8 cellular contexts compared by ENCODE assay signal in genomic region chr6:73653571-73654424, GRCh38. TPM values are rescaled to one million over a fixed set of nuclear protein-coding genes. Genes with fewer than 3 reads are reported as not detected.
DNase-seq lines count a peak whose midpoint lies in the region; ATAC-seq and TF ChIP-seq lines count a peak whose summit lies in the region.

TSS of gene SLC17A5 (minus strand) at chr6:73653992. CDS start at chr6:73653886, 106 bp downstream.

- no peaks in the 10 kb centered on the region for H3K9me3 Mint-ChIP-seq in activated T-helper 2 cell treated with anti-CD3 and anti-CD28 coated beads, Interferon-gamma antibody, Interleukin-2, Interleukin-4, amounts not matched to agents 10 μg/mL and 5 μg/mL and 100 μg/mL, durations not matched to agents 14 hours and 24 hours and 36 hours
- H3K9me3 Mint-ChIP-seq in naive thymus-derived CD8-positive, alpha-beta T cell, result no peaks in the 10 kb centered on the region
- H3K9me3 Mint-ChIP-seq in stimulated activated naive B cell treated with anti-CD40 and anti-IgM and Interleukin-4, amounts not matched to agents 10 μg/mL and 1 μg/mL and 100 μg/mL, for 72 hours, result no peaks in the 10 kb centered on the region

- no peaks in the 10 kb centered on the region for H3K27me3 Mint-ChIP-seq in activated T-helper 2 cell treated with anti-CD3 and anti-CD28 coated beads, Interferon-gamma antibody, Interleukin-2, Interleukin-4, amounts not matched to agents 10 μg/mL and 5 μg/mL and 100 μg/mL, durations not matched to agents 14 hours and 24 hours and 36 hours (ENCODE audit: low read depth)
- no peaks in the 10 kb centered on the region for H3K27me3 Mint-ChIP-seq in naive thymus-derived CD8-positive, alpha-beta T cell
- H3K27me3 Mint-ChIP-seq in stimulated activated naive B cell treated with anti-CD40 and anti-IgM and Interleukin-4, amounts not matched to agents 10 μg/mL and 1 μg/mL and 100 μg/mL, for 72 hours, result no peaks in the 10 kb centered on the region

- peak within 1 kb of the TSS; percentile 98 for H3K27ac Mint-ChIP-seq in activated T-helper 2 cell treated with anti-CD3 and anti-CD28 coated beads, Interferon-gamma antibody, Interleukin-2, Interleukin-4, amounts not matched to agents 10 μg/mL and 5 μg/mL and 100 μg/mL, durations not matched to agents 14 hours and 24 hours and 36 hours
- H3K27ac Mint-ChIP-seq in naive thymus-derived CD8-positive, alpha-beta T cell, result peak within 1 kb of the TSS; percentile 85 to 99 (median 98)
- H3K27ac Mint-ChIP-seq in stimulated activated naive B cell treated with anti-CD40 and anti-IgM and Interleukin-4, amounts not matched to agents 10 μg/mL and 1 μg/mL and 100 μg/mL, for 72 hours, result peak within 1 kb of the TSS; percentile 99

- peak; percentile 93 for DNase-seq in EH (ENCODE audit: low read depth)
- DNase-seq in GOT3 (lab: John Stamatoyannopoulos, UW), result peak; percentile 63
- DNase-seq in LHCN-M2 (ENCODE audit: low read depth), result peak; percentile 90
- peak; percentile 91 for DNase-seq in RPMI7951 (ENCODE audit: low read depth)
- DNase-seq in activated T-helper 2 cell treated with anti-CD3 and anti-CD28 coated beads, Interferon-gamma antibody, Interleukin-2, Interleukin-4, amounts not matched to agents 10 μg/mL and 5 μg/mL and 100 μg/mL, durations not matched to agents 14 hours and 24 hours and 36 hours (ENCODE audit: low spot score), result peak; percentile 82
- peak; percentile 90 for DNase-seq in fibroblast of mammary gland (ENCODE audit: low read depth)
- peak; percentile 78 to 93 (median 86) for DNase-seq in naive thymus-derived CD8-positive, alpha-beta T cell
- DNase-seq in stimulated activated naive B cell treated with anti-CD40 and anti-IgM and Interleukin-4, amounts not matched to agents 10 μg/mL and 1 μg/mL and 100 μg/mL, for 72 hours, result peak; percentile 82

- ATAC-seq in naive thymus-derived CD8-positive, alpha-beta T cell, result peak; percentile 86
- ATAC-seq in stimulated activated naive B cell treated with anti-CD40 and anti-IgM and Interleukin-4, amounts not matched to agents 10 μg/mL and 1 μg/mL and 100 μg/mL, for 72 hours (replicated peaks), result peak; percentile 90

- no peak for TF ChIP-seq CTCF in fibroblast of mammary gland (conservative IDR thresholded peaks at IDR 0.05; ENCODE audit: control insufficient read depth, insufficient read depth, low read depth, low read length)

- intact Hi-C loops in activated T-helper 2 cell treated with anti-CD3 and anti-CD28 coated beads, Interferon-gamma antibody, Interleukin-2, Interleukin-4, amounts not matched to agents 10 μg/mL and 5 μg/mL and 100 μg/mL, durations not matched to agents 14 hours and 24 hours and 36 hours (cut with micrococcal nuclease), result loop anchor here (1.0 to 2.0 kb wide), 5 partner anchors 42 to 191 kb away; partner anchors contain the start of gene EEF1A1

- peak within 1 kb of the TSS; percentile 94 for H3K4me3 ChIP-seq in fibroblast of mammary gland (ENCODE audit: control insufficient read depth, low read depth, low read length)

- peak within 1 kb of the TSS; percentile 96 for H3K4me3 Mint-ChIP-seq in activated T-helper 2 cell treated with anti-CD3 and anti-CD28 coated beads, Interferon-gamma antibody, Interleukin-2, Interleukin-4, amounts not matched to agents 10 μg/mL and 5 μg/mL and 100 μg/mL, durations not matched to agents 14 hours and 24 hours and 36 hours (ENCODE audit: low read depth)
- peak within 1 kb of the TSS; percentile 91 to 99 (median 99) for H3K4me3 Mint-ChIP-seq in naive thymus-derived CD8-positive, alpha-beta T cell
- H3K4me3 Mint-ChIP-seq in stimulated activated naive B cell treated with anti-CD40 and anti-IgM and Interleukin-4, amounts not matched to agents 10 μg/mL and 1 μg/mL and 100 μg/mL, for 72 hours, result peak within 1 kb of the TSS; percentile 99

- peaks cover 5% of the 10 kb centered on the region for H3K36me3 Mint-ChIP-seq in activated T-helper 2 cell treated with anti-CD3 and anti-CD28 coated beads, Interferon-gamma antibody, Interleukin-2, Interleukin-4, amounts not matched to agents 10 μg/mL and 5 μg/mL and 100 μg/mL, durations not matched to agents 14 hours and 24 hours and 36 hours (ENCODE audit: low read depth)
- peaks cover 0 to 14% (median 3%) of the 10 kb centered on the region in 3 donors for H3K36me3 Mint-ChIP-seq in naive thymus-derived CD8-positive, alpha-beta T cell
- H3K36me3 Mint-ChIP-seq in stimulated activated naive B cell treated with anti-CD40 and anti-IgM and Interleukin-4, amounts not matched to agents 10 μg/mL and 1 μg/mL and 100 μg/mL, for 72 hours, result peaks cover 9 to 12% of the 10 kb centered on the region in 2 donors

- POLR2A ChIA-PET in naive thymus-derived CD8-positive, alpha-beta T cell (lab: Charles Lee), result interaction anchor here (0.5 to 5.3 kb wide), 12 partner anchors 10 to 1948 kb away, joined by 3 to 90 read pairs (median 9); partner anchors contain the start of genes COX7A2, EEF1A1, MTO1 and SENP6

- peaks cover 35% of the 10 kb centered on the region for H3K4me1 Mint-ChIP-seq in activated T-helper 2 cell treated with anti-CD3 and anti-CD28 coated beads, Interferon-gamma antibody, Interleukin-2, Interleukin-4, amounts not matched to agents 10 μg/mL and 5 μg/mL and 100 μg/mL, durations not matched to agents 14 hours and 24 hours and 36 hours (ENCODE audit: low read depth)
- peaks cover 12 to 36% (median 30%) of the 10 kb centered on the region in 4 donors for H3K4me1 Mint-ChIP-seq in naive thymus-derived CD8-positive, alpha-beta T cell
- peaks cover 13 to 22% of the 10 kb centered on the region in 2 donors for H3K4me1 Mint-ChIP-seq in stimulated activated naive B cell treated with anti-CD40 and anti-IgM and Interleukin-4, amounts not matched to agents 10 μg/mL and 1 μg/mL and 100 μg/mL, for 72 hours

RNA-seq across cellular contexts. Expression of gene SLC17A5, which starts in this region (rescaled TPM):
- 12.9 and 15.7 TPM in 2 replicates for total RNA-seq in LHCN-M2 (2014; rRNA removed)
- 15.3 TPM for polyA plus RNA-seq in LHCN-M2 (2012)
- 13.9 and 19.1 TPM in 2 replicates for total RNA-seq in RPMI7951 (2014; rRNA removed; shearing (Covaris generic))
- total RNA-seq in activated T-helper 2 cell treated with anti-CD3 and anti-CD28 coated beads, Interferon-gamma antibody, Interleukin-2, Interleukin-4, amounts not matched to agents 10 μg/mL and 5 μg/mL and 100 μg/mL, durations not matched to agents 14 hours and 24 hours and 36 hours, result 5.8 and 6.7 TPM in 2 replicates
- 10 to 100 TPM; 10.8 to 11.0 TPM for total RNA-seq in naive thymus-derived CD8-positive, alpha-beta T cell
- 1 to 10 TPM; 4.9 to 8.8 (median 6.5) TPM for polyA plus RNA-seq in naive thymus-derived CD8-positive, alpha-beta T cell

Comparison
In these comparisons a context has a peak if more than half of its experiments do, and no peak if none do; other contexts are left out.
1. Peak in every context shown above with its lines: DNase-seq, ATAC-seq and H3K4me3 ChIP-seq.